In genomic region chr20:3995749-3996305, GRCh38 we compare ENCODE assay signal across 1 cellular context.
TF ChIP-seq lines count a peak whose summit lies in the region.

No MANE protein-coding gene starts in this region.

TF ChIP-seq in SK-N-SH, 30 proteins besides CTCF, POLR2A, EP300 and RAD21 (continued from another document):
- TF ChIP-seq, protein P1, sequence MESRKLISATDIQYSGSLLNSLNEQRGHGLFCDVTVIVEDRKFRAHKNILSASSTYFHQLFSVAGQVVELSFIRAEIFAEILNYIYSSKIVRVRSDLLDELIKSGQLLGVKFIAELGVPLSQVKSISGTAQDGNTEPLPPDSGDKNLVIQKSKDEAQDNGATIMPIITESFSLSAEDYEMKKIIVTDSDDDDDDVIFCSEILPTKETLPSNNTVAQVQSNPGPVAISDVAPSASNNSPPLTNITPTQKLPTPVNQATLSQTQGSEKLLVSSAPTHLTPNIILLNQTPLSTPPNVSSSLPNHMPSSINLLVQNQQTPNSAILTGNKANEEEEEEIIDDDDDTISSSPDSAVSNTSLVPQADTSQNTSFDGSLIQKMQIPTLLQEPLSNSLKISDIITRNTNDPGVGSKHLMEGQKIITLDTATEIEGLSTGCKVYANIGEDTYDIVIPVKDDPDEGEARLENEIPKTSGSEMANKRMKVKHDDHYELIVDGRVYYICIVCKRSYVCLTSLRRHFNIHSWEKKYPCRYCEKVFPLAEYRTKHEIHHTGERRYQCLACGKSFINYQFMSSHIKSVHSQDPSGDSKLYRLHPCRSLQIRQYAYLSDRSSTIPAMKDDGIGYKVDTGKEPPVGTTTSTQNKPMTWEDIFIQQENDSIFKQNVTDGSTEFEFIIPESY (IDR thresholded peaks at IDR 0.05; ENCODE audit: borderline replicate concordance, low read depth): no peak
- TF ChIP-seq RXRA (IDR thresholded peaks at IDR 0.05; ENCODE audit: borderline replicate concordance, low read depth) (no peak), POLR2AphosphoS5 (IDR thresholded peaks at IDR 0.05; ENCODE audit: low read depth, low read length) (no peak), YY1 (IDR thresholded peaks at IDR 0.05; ENCODE audit: low read depth) (no peak), TCF12 (IDR thresholded peaks at IDR 0.05) (no peak), GATA2 (CRISPR knock-in tag; IDR thresholded peaks at IDR 0.05) (no peak), NRF1 (IDR thresholded peaks at IDR 0.05; ENCODE audit: low read depth, low read length) (no peak)
- TF ChIP-seq, protein P2, sequence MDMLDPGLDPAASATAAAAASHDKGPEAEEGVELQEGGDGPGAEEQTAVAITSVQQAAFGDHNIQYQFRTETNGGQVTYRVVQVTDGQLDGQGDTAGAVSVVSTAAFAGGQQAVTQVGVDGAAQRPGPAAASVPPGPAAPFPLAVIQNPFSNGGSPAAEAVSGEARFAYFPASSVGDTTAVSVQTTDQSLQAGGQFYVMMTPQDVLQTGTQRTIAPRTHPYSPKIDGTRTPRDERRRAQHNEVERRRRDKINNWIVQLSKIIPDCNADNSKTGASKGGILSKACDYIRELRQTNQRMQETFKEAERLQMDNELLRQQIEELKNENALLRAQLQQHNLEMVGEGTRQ (IDR thresholded peaks at IDR 0.05; ENCODE audit: borderline replicate concordance, low read depth, low read length): no peak
